Comparison of ENCODE assay signal across 8 cellular contexts in the genomic region with DNA sequence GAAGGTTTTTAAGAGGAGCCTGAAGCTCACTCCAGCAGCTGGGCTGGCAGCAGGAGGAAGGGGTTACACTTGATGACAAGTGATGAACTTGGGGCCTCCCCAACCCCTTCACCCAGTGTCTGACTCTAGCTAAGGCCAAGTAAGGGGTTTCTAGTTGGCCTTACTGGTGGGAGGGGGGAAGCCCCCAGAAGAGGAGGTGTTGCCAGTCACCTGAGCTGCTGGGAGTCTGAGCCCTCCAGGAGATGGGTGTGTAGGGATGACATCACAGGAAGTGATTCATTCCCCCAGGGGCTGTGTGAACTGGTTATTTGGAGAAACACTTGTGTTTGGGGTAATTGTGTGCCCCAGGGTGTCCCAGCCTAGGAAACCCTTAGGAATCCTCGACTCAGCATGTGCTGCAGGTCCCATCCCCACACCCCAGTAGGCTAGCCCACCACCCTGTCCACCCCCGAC. TPM values are rescaled to one million over a fixed set of nuclear protein-coding genes. Genes with fewer than 3 reads are reported as not detected.
A peak's percentile ranks its signal among the peaks of the same experiment; 100 is the strongest.
DNase-seq lines count a peak whose midpoint lies in the region.

No MANE protein-coding gene starts in this region.

- no peak overlapping the region for H2AFZ ChIP-seq in trophoblast cell (ENCODE audit: insufficient read depth, low read length, poor library complexity)

- no CpG with 5 or more reads among the region's 2 CpGs for WGBS in trophoblast cell (ENCODE audit: extremely low coverage, insufficient coverage, insufficient read length)

- no peaks in the 10 kb centered on the region for H3K9me3 ChIP-seq in trophoblast cell (ENCODE audit: insufficient read depth, low read depth, low read length)

- peaks cover 24 to 25% of the 10 kb centered on the region in 2 experiments for H3K4me1 ChIP-seq in trophoblast cell (ENCODE audit: control insufficient read depth in 1 of 2, insufficient read depth in 2 of 2, low read length in 2 of 2)

- no peak overlapping the region for H4K12ac ChIP-seq in trophoblast cell (ENCODE audit: low read depth, low read length)

- no peak overlapping the region for H3K14ac ChIP-seq in trophoblast cell (ENCODE audit: low read length)

- H3K27ac ChIP-seq in trophoblast cell (ENCODE audit: low read depth, low read length), result no peak overlapping the region

- H3K18ac ChIP-seq in trophoblast cell (ENCODE audit: low read length), result no peak overlapping the region

- peak overlapping the region; percentile 27 for H2AK5ac ChIP-seq in trophoblast cell (ENCODE audit: low read length)

- DNase-seq in COLO668 (lab: John Stamatoyannopoulos, UW; ENCODE audit: unreplicated experiment), result peak; percentile 41
- DNase-seq in HCEC 1CT, result peak; percentile 41
- peak; percentile 91 for DNase-seq in RPMI7951 (ENCODE audit: low read depth)
- DNase-seq in amniotic epithelial cell (ENCODE audit: low read depth), result peak; percentile 31
- peak; percentile 57 to 62 for DNase-seq in trophoblast cell
- DNase-seq in amygdala (lab: John Stamatoyannopoulos, UW), result no peak
- DNase-seq in NCI-H1105 (lab: John Stamatoyannopoulos, UW), result no peak
- no peak for DNase-seq in cerebellum (ENCODE audit: low spot score)

- H2BK120ac ChIP-seq in trophoblast cell (ENCODE audit: insufficient read depth, low read length, poor library complexity), result peak overlapping the region; percentile 12

- H3K4ac ChIP-seq in trophoblast cell (ENCODE audit: low read depth, low read length), result no peak overlapping the region

- H4K91ac ChIP-seq in trophoblast cell (ENCODE audit: low read depth, low read length), result peak overlapping the region; percentile 36

- H3K4me2 ChIP-seq in trophoblast cell (ENCODE audit: low read length), result no peak overlapping the region

- no peaks in the 10 kb centered on the region for H3K36me3 ChIP-seq in trophoblast cell (ENCODE audit: control insufficient read depth in 1 of 2, insufficient read depth in 2 of 2, low read length in 2 of 2)

- peaks cover 9% of the 10 kb centered on the region for H3K79me1 ChIP-seq in trophoblast cell (ENCODE audit: low read length)

- H2BK5ac ChIP-seq in trophoblast cell (ENCODE audit: low read depth, low read length, poor library complexity), result no peak overlapping the region

- peak overlapping the region; percentile 52 for H2BK12ac ChIP-seq in trophoblast cell (ENCODE audit: low read length)

- no peak overlapping the region for H3K23ac ChIP-seq in trophoblast cell (ENCODE audit: low read length)

- H3K27me3 ChIP-seq in trophoblast cell (ENCODE audit: insufficient read depth, low read length), result no peaks in the 10 kb centered on the region

- H4K8ac ChIP-seq in trophoblast cell (ENCODE audit: low read depth, low read length), result no peak overlapping the region

- H3K79me2 ChIP-seq in trophoblast cell (ENCODE audit: control insufficient read depth, insufficient read depth, low read length, poor library complexity), result no peaks in the 10 kb centered on the region

- no peak overlapping the region for H3K4me3 ChIP-seq in trophoblast cell (ENCODE audit: low read depth, low read length)

- no peak overlapping the region for H3K9ac ChIP-seq in trophoblast cell (ENCODE audit: low read length)

RNA-seq across cellular contexts. Expression of a gene that starts 3.1 kb away (rescaled TPM):
- total RNA-seq in RPMI7951 (2014; rRNA removed; shearing (Covaris generic)), result 1.9 and 2.4 TPM in 2 replicates
- 0.44 and 0.59 TPM in 2 replicates for polyA plus RNA-seq in trophoblast cell (2013)
- total RNA-seq in cerebellum, result 0.18 TPM

RNA-seq across cellular contexts. Expression of a gene that starts 40.9 kb away (rescaled TPM):
- total RNA-seq in RPMI7951 (2014; rRNA removed; shearing (Covaris generic)), result 44.9 and 48.8 TPM in 2 replicates
- polyA plus RNA-seq in trophoblast cell (2013), result not detected in 2 replicates
- not detected for total RNA-seq in cerebellum

Comparison
In these comparisons a context has a peak if more than half of its experiments do, and no peak if none do; other contexts are left out.
1. DNase-seq: peak in COLO668 (single experiment), HCEC 1CT (single experiment), RPMI7951 (single experiment), amniotic epithelial cell (single experiment) and trophoblast cell (2 of 2); none in amygdala (0 of 56), NCI-H1105 (single experiment) and cerebellum (single experiment).
2. RNA of a gene that starts 40.9 kb away (total RNA-seq): 44.9 to 48.8 TPM in RPMI7951; not detected in cerebellum (single experiment); every median in the first group is over 10 times any median in the second.